In the genomic region with DNA sequence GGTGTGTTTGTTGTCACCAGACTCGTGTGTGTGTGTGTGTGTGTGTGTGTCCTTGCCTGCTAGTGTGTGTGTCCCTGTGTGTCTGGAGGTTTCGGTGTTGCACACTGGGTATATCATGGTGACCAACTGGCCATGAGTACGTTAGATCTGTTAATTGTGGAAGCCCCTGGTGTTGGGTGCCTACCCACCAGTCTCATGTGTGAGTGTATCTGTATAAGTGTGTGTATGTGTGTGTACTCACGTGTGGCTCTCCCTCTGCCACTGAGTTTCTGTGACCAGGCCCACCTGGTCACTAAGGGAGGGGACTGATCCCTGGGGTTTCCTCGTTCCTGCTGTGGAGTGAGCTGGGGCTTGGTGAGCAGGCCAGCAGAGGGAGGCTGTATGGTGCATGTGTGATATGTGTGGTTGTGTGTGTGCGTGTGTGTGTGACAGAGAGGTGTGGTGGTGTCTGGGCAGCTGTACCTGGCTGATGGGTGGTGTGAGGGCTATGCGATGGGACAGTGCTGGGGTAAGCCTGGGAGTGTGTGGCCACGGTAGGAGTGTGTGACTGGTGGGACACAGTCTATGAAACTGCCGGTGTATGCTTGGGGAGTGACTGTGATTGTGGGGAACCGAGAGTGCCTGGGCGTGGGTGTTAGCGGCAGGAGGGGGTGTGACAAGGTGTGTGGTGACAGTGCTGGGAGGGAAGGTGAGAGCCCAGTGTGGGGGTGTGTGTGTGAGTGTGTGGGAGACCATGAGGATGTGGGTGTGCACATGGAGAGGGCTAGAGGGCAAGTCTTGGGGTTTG, we compare ENCODE assay signal across 8 cellular contexts. TPM values are rescaled to one million over a fixed set of nuclear protein-coding genes. Genes with fewer than 3 reads are reported as not detected.
DNase-seq lines count a peak whose midpoint lies in the region; ATAC-seq, FAIRE-seq and TF ChIP-seq lines count a peak whose summit lies in the region.

No MANE protein-coding gene starts in this region.

- peak overlapping the region; percentile 95 for H3K4me3 ChIP-seq in OCI-LY1 (ENCODE audit: low read depth, low read length, poor library complexity, severe bottlenecking)
- peak overlapping the region; percentile 83 to 92 (median 88) for H3K4me3 ChIP-seq in stomach

- ATAC-seq in GM19452 (IDR thresholded peaks at IDR 0.05; ENCODE audit: unreplicated experiment) (peak; percentile 36), memory B cell (ENCODE audit: low read depth) (peak; percentile 55), HG03565 (IDR thresholded peaks at IDR 0.05; ENCODE audit: unreplicated experiment) (no peak)
- peak; percentile 4 for ATAC-seq in activated naive CD8-positive, alpha-beta T cell treated with anti-CD3 and anti-CD28 coated beads, Interleukin-2, amount 50 U/mL, for 24 hours

- no peak for TF ChIP-seq CTCF in OCI-LY1 (IDR thresholded peaks at IDR 0.05; ENCODE audit: low read length)
- no peak for TF ChIP-seq CTCF in stomach (IDR thresholded peaks at IDR 0.05)

- no peaks in the 10 kb centered on the region for H4K20me1 ChIP-seq in OCI-LY1 (ENCODE audit: insufficient read depth, low read length)

- peaks cover 37% of the 10 kb centered on the region for H3K4me1 ChIP-seq in OCI-LY1 (ENCODE audit: insufficient read depth, low read length, severe bottlenecking)
- peaks cover 54 to 88% (median 85%) of the 10 kb centered on the region in 4 donors for H3K4me1 ChIP-seq in stomach

- WGBS in stomach, 5 donors: 17 to 47% (median 34%) methylated on average over 11 to 12 of the region's 12 CpGs

- H2AFZ ChIP-seq in OCI-LY1 (ENCODE audit: low read length): no peak overlapping the region

- peak overlapping the region; percentile 68 for H3K27ac Mint-ChIP-seq in activated naive CD8-positive, alpha-beta T cell treated with anti-CD3 and anti-CD28 coated beads, Interleukin-2, amount 50 U/mL, for 24 hours
- peak overlapping the region; percentile 97 for H3K27ac Mint-ChIP-seq in memory B cell

- no peak for TF ChIP-seq POLR2A in stomach (IDR thresholded peaks at IDR 0.05)

- H3K27me3 Mint-ChIP-seq in activated naive CD8-positive, alpha-beta T cell treated with anti-CD3 and anti-CD28 coated beads, Interleukin-2, amount 50 U/mL, for 24 hours: peaks cover 6% of the 10 kb centered on the region
- H3K27me3 Mint-ChIP-seq in memory B cell: no peaks in the 10 kb centered on the region

- FAIRE-seq in RCC 7860 (lab: Jason Lieb, UNC): no peak

- H3K27ac ChIP-seq in OCI-LY1 (ENCODE audit: low read depth, low read length, poor library complexity, severe bottlenecking) (no peak overlapping the region), stomach (peak overlapping the region; percentile 91 to 96 (median 95))

- H3K79me2 ChIP-seq in OCI-LY1 (ENCODE audit: insufficient read depth, low read length): no peaks in the 10 kb centered on the region

- H3F3A ChIP-seq in OCI-LY1 (ENCODE audit: insufficient read depth, low read length): no peaks in the 10 kb centered on the region

- H3K9me2 ChIP-seq in OCI-LY1 (ENCODE audit: low read depth, low read length): no peaks in the 10 kb centered on the region

- H3K9ac ChIP-seq in OCI-LY1 (ENCODE audit: low read length): no peak overlapping the region

- peaks cover 25% of the 10 kb centered on the region for H3K4me1 Mint-ChIP-seq in activated naive CD8-positive, alpha-beta T cell treated with anti-CD3 and anti-CD28 coated beads, Interleukin-2, amount 50 U/mL, for 24 hours
- peaks cover 39% of the 10 kb centered on the region for H3K4me1 Mint-ChIP-seq in memory B cell

- intact Hi-C loops in stomach (cut with DNase I; ENCODE audit: low total_unique reads): no loop called here

- TF ChIP-seq EP300 in stomach (IDR thresholded peaks at IDR 0.05): no peak

- peak overlapping the region; percentile 80 for H3K4me3 Mint-ChIP-seq in activated naive CD8-positive, alpha-beta T cell treated with anti-CD3 and anti-CD28 coated beads, Interleukin-2, amount 50 U/mL, for 24 hours
- H3K4me3 Mint-ChIP-seq in memory B cell: peak overlapping the region; percentile 99

- no peaks in the 10 kb centered on the region for H3K36me3 Mint-ChIP-seq in activated naive CD8-positive, alpha-beta T cell treated with anti-CD3 and anti-CD28 coated beads, Interleukin-2, amount 50 U/mL, for 24 hours (ENCODE audit: low read depth)
- H3K36me3 Mint-ChIP-seq in memory B cell: no peaks in the 10 kb centered on the region

- peaks cover 5% of the 10 kb centered on the region; the same call in 1 of the 2 replicates for H3K36me3 ChIP-seq in OCI-LY1 (ENCODE audit: insufficient read depth, low read length)
- H3K36me3 ChIP-seq in stomach: peaks cover 0 to 14% (median 6%) of the 10 kb centered on the region in 4 donors

- H3K4me2 ChIP-seq in OCI-LY1 (ENCODE audit: low read length): peak overlapping the region; percentile 91

- DNase-seq in activated naive CD8-positive, alpha-beta T cell treated with anti-CD3 and anti-CD28 coated beads, Interleukin-2, amount 50 U/mL, for 24 hours: peak; percentile 30
- DNase-seq in memory B cell (ENCODE audit: low spot score in 2 of 2) (peak; percentile 48 to 55), stomach (peak; percentile 45), DMS53 (lab: John Stamatoyannopoulos, UW) (no peak), RCC 7860 (ENCODE audit: low spot score) (no peak)

- H3K9me3 ChIP-seq in OCI-LY1 (ENCODE audit: low read length) (no peaks in the 10 kb centered on the region), stomach (no peaks in the 10 kb centered on the region)

- H3K27me3 ChIP-seq in OCI-LY1 (ENCODE audit: insufficient read depth, low read length) (no peaks in the 10 kb centered on the region), stomach (no peaks in the 10 kb centered on the region)

- H3K9me3 Mint-ChIP-seq in activated naive CD8-positive, alpha-beta T cell treated with anti-CD3 and anti-CD28 coated beads, Interleukin-2, amount 50 U/mL, for 24 hours: no peaks in the 10 kb centered on the region
- H3K9me3 Mint-ChIP-seq in memory B cell: no peaks in the 10 kb centered on the region

RNA-seq across cellular contexts. Expression of a gene that starts 1.9 kb away (rescaled TPM):
- 100 to 1,000 TPM in 1 of 5 donors, 10 to 100 TPM in 4; 15.6 to 117 (median 37.9) TPM for total RNA-seq in stomach
- 10 to 100 TPM; 20.5 to 56.1 (median 36.4) TPM for polyA plus RNA-seq in stomach

RNA-seq across cellular contexts. Expression of a gene that starts 32.6 kb away (rescaled TPM):
- total RNA-seq in stomach: 10 to 100 TPM in 2 of 5 donors, 1 to 10 TPM in 2, not detected in 1; 7.0 to 16.8 (median 12.1) TPM
- polyA plus RNA-seq in stomach: 1 to 10 TPM; 3.3 to 7.9 (median 3.7) TPM

Comparison
In these comparisons a context has a peak if more than half of its experiments do, and no peak if none do; other contexts are left out.
1. DNase-seq: peak in activated naive CD8-positive, alpha-beta T cell treated with anti-CD3 and anti-CD28 coated beads, Interleukin-2, amount 50 U/mL, for 24 hours (single experiment), memory B cell (2 of 2) and stomach (single experiment); none in DMS53 (single experiment) and RCC 7860 (single experiment).